ENCODE assay signal across 27 cellular contexts in the genomic region with DNA sequence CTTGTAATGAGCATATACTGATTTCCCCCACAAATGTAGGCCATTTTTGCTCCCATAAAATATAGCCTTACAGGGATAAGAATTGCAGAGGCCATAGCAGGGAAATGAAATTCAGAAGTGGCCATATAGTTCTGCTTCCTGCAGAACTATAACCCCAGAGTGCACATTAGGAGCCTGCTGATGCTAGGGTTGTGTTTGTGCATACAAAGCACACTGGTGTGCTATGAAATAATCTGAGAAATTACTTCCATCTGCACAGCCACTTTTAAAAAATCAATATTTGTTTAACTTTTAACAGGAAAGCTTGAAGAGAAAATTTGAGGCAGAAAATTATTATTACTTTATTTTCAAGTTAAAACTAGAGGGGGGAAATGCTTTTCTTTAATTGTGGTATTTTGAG.
"Had no signal": no experiment of that assay in that cellular context is flagged by ENCODE, and none has a peak within 500 bp of the region (broad histone marks: within the 10 kb centered on the region; RNA-seq: fewer than 3 reads in every experiment).

No MANE protein-coding gene starts in this region.

- H3K4me1 ChIP-seq: ascending aorta, breast epithelium had no signal

- H3K27me3 ChIP-seq: ascending aorta, brain microvascular endothelial cell, breast epithelium had no signal

- H3K4me3 ChIP-seq: ascending aorta, breast epithelium had no signal

- H3K27ac ChIP-seq: ascending aorta, brain microvascular endothelial cell, breast epithelium, VCaP had no signal

- H3K9me3 ChIP-seq: ascending aorta, breast epithelium had no signal

- H3K36me3 ChIP-seq: ascending aorta, brain microvascular endothelial cell, breast epithelium had no signal

- DNase-seq: activated B cell treated with CpG ODN at 0.5 μM for 24 hours; activated CD4-positive, alpha-beta memory T cell treated with anti-CD3 and anti-CD28 coated beads, Interleukin-2, amount 10 ng/mL, durations not matched to agents 7 days and 5 days; activated CD4-positive, alpha-beta T cell treated with anti-CD3 and anti-CD28 coated beads for 48 hours; activated CD4-positive, alpha-beta T cell treated with anti-CD3 and anti-CD28 coated beads, Interleukin-2, amount 10 ng/mL, durations not matched to agents 7 days and 5 days; activated CD4-positive, alpha-beta T cell treated with anti-CD3 and anti-CD28 coated beads, Interleukin-2, amount 50 U/mL, for 48 hours; activated CD4-positive, CD25-positive, alpha-beta regulatory T cell treated with anti-CD3 and anti-CD28 coated beads, Interleukin-2, amount 50 U/mL, for 72 hours; activated CD8-positive, alpha-beta memory T cell treated with anti-CD3 and anti-CD28 coated beads for 24 hours; activated CD8-positive, alpha-beta memory T cell treated with anti-CD3 and anti-CD28 coated beads, Interleukin-2, amount 10 ng/mL, durations not matched to agents 7 days and 5 days; activated CD8-positive, alpha-beta memory T cell treated with anti-CD3 and anti-CD28 coated beads, Interleukin-2, amount 50 U/mL, for 48 hours; activated CD8-positive, alpha-beta T cell treated with anti-CD3 and anti-CD28 coated beads, Interleukin-2, amount 10 ng/mL, durations not matched to agents 7 days and 5 days; activated effector memory CD4-positive, alpha-beta T cell treated with Interleukin-2 at 50 U/mL for 16 hours; activated gamma-delta T cell; activated naive CD4-positive, alpha-beta T cell treated with anti-CD3 and anti-CD28 coated beads, Interleukin-2, amount 10 ng/mL, durations not matched to agents 7 days and 5 days; activated naive CD4-positive, alpha-beta T cell treated with Interleukin-2 at 50 U/mL for 16 hours; activated naive CD8-positive, alpha-beta T cell treated with anti-CD3 and anti-CD28 coated beads, Interleukin-2, amount 10 ng/mL, durations not matched to agents 7 days and 5 days; activated naive CD8-positive, alpha-beta T cell treated with anti-CD3 and anti-CD28 coated beads, Interleukin-2, amount 50 U/mL, for 24 hours; activated T-cell treated with anti-CD3 and anti-CD28 coated beads, Interleukin-2, amount 50 U/mL, for 24 hours; activated T-cell treated with anti-CD3 and anti-CD28 coated beads, Interleukin-2, amount 50 U/mL, for 48 hours; amygdala; anterior cingulate cortex; brain microvascular endothelial cell; central memory CD4-positive, alpha-beta T cell; T-helper 2 cell; T-helper 9 cell had no signal

- ATAC-seq: activated CD8-positive, alpha-beta memory T cell treated with anti-CD3 and anti-CD28 coated beads, Interleukin-2, amount 10 ng/mL, durations not matched to agents 7 days and 5 days; activated CD8-positive, alpha-beta T cell treated with anti-CD3 and anti-CD28 coated beads, Interleukin-2, amount 10 ng/mL, durations not matched to agents 7 days and 5 days; activated naive CD8-positive, alpha-beta T cell treated with anti-CD3 and anti-CD28 coated beads, Interleukin-2, amount 50 U/mL, for 24 hours had no signal
